Comparison of ENCODE assay signal across 24 cellular contexts in genomic region chr5:135930949-135931295, GRCh38. TPM values are rescaled to one million over a fixed set of nuclear protein-coding genes. Genes with fewer than 3 reads are reported as not detected.
DNase-seq lines count a peak whose midpoint lies in the region; FAIRE-seq and TF ChIP-seq lines count a peak whose summit lies in the region.
"Had no signal": no experiment of that assay in that cellular context is flagged by ENCODE, and none has a peak within 500 bp of the region (broad histone marks: within the 10 kb centered on the region; RNA-seq: fewer than 3 reads in every experiment).

No MANE protein-coding gene starts in this region.

- no peak for FAIRE-seq in H1 (lab: Jason Lieb, UNC)
- FAIRE-seq: GM12892 had no signal

- H3K36me3 Mint-ChIP-seq in type B pancreatic cell, result no peaks in the 10 kb centered on the region
- H3K36me3 Mint-ChIP-seq: activated naive CD4-positive, alpha-beta T cell treated with anti-CD3 and anti-CD28 coated beads, Interleukin-2, amount 10 ng/mL, durations not matched to agents 7 days and 5 days had no signal

- H3K36me3 ChIP-seq in HUES64 (ENCODE audit: insufficient read depth, low read length), result no peaks in the 10 kb centered on the region
- no peaks in the 10 kb centered on the region for H3K36me3 ChIP-seq in H1 (ENCODE audit: control insufficient read depth in 2 of 4, insufficient read depth in 4 of 4, low read length in 3 of 4)
- H3K36me3 ChIP-seq in mesenchymal stem cell (ENCODE audit: control insufficient read depth in 1 of 2, insufficient read depth in 2 of 2, low read depth in 1 of 2, low read length in 2 of 2), result no peaks in the 10 kb centered on the region
- H3K36me3 ChIP-seq: colonic mucosa, gastroesophageal sphincter, SJCRH30 had no signal

- no peaks in the 10 kb centered on the region for H3K79me1 ChIP-seq in H1 (ENCODE audit: low read depth, low read length)
- no peaks in the 10 kb centered on the region for H3K79me1 ChIP-seq in mesenchymal stem cell (replicated peaks; ENCODE audit: low read length, poor library complexity, severe bottlenecking)

- no peak overlapping the region for H3K27ac Mint-ChIP-seq in type B pancreatic cell
- H3K27ac Mint-ChIP-seq: activated CD4-positive, alpha-beta T cell treated with anti-CD3 and anti-CD28 coated beads, Interleukin-2, amount 10 ng/mL, durations not matched to agents 24 days and 14 days; activated naive CD4-positive, alpha-beta T cell treated with anti-CD3 and anti-CD28 coated beads, Interleukin-2, amount 10 ng/mL, durations not matched to agents 7 days and 5 days had no signal

- no peak overlapping the region for H3K14ac ChIP-seq in H1 (ENCODE audit: insufficient read length)
- H3K14ac ChIP-seq in mesenchymal stem cell (ENCODE audit: low read length in 2 of 2), result no peak overlapping the region

- DNase-seq in H1 (ENCODE audit: low read depth in 1 of 2, low spot score in 2 of 2) (peak in 1 of 2 experiments; percentile 58), mesenchymal stem cell (no peak), type B pancreatic cell (ENCODE audit: extremely low spot score, unreplicated experiment) (no peak), head of caudate nucleus (no peak), DMS79 treated with DMSO at 0.1 percent for 48 hours (lab: John Stamatoyannopoulos, UW) (no peak)
- DNase-seq in stimulated activated CD4-positive, alpha-beta T cell treated with anti-CD3 and anti-CD28 coated beads, Interleukin-15, amount 100 ng/mL, for 24 hours, result no peak
- DNase-seq: activated CD4-positive, alpha-beta T cell treated with anti-CD3 and anti-CD28 coated beads, Interleukin-2, amount 10 ng/mL, durations not matched to agents 24 days and 14 days; activated naive CD4-positive, alpha-beta T cell treated with anti-CD3 and anti-CD28 coated beads, Interleukin-2, amount 10 ng/mL, durations not matched to agents 7 days and 5 days; colonic mucosa; kidney glomerular epithelial cell; mucosa of descending colon; NCI-H1105; NCI-H2171; NCI-H748 treated with DMSO at 0.1 percent for 48 hours; occipital lobe; PC-9; SJCRH30; stimulated activated CD4-positive, alpha-beta T cell treated with anti-CD3 and anti-CD28 coated beads, Interleukin-4, amount 100 ng/mL, for 24 hours; T-helper 9 cell had no signal

- H2BK5ac ChIP-seq in H1 (ENCODE audit: low read depth, low read length), result no peak overlapping the region
- no peak overlapping the region for H2BK5ac ChIP-seq in mesenchymal stem cell (ENCODE audit: low read depth, low read length, poor library complexity, severe bottlenecking)

- WGBS in HUES64, result 4% methylated on average over 18 of the region's 18 CpGs
- 8% methylated on average over 18 of the region's 18 CpGs; no CpG with 5 or more reads in 1 of the 2 experiments for WGBS in H1 (ENCODE audit: extremely low coverage in 1 of 2, insufficient coverage in 1 of 2, insufficient read length in 1 of 2, insufficient replicate concordance in 2 of 2, low coverage in 1 of 2, low lambda C conversion rate in 2 of 2, missing lambda C conversion rate in 1 of 2), 2 experiments
- 9% methylated on average over 16 of the region's 18 CpGs for WGBS in mesenchymal stem cell

- H2BK20ac ChIP-seq in H1 (ENCODE audit: low read length), result no peak overlapping the region

- peaks cover 0 to 3% of the 10 kb centered on the region in 2 experiments for H4K20me1 ChIP-seq in H1 (replicated peaks in 1 of 2; ENCODE audit: control insufficient read depth in 1 of 2, insufficient read depth in 2 of 2, low read length in 2 of 2)

- peaks cover 5% of the 10 kb centered on the region for H3K4me1 Mint-ChIP-seq in type B pancreatic cell (ENCODE audit: unreplicated experiment)
- H3K4me1 Mint-ChIP-seq: activated CD4-positive, alpha-beta T cell treated with anti-CD3 and anti-CD28 coated beads, Interleukin-2, amount 10 ng/mL, durations not matched to agents 24 days and 14 days; activated naive CD4-positive, alpha-beta T cell treated with anti-CD3 and anti-CD28 coated beads, Interleukin-2, amount 10 ng/mL, durations not matched to agents 7 days and 5 days had no signal

- no peak for TF ChIP-seq RAD21 in H1 (IDR thresholded peaks at IDR 0.05 in 1 of 2, conservative IDR thresholded peaks at IDR 0.05 in 1 of 2; ENCODE audit: low read depth in 2 of 2, low read length in 2 of 2)

- H2BK120ac ChIP-seq in H1 (replicated peaks; ENCODE audit: low read depth, low read length) (no peak overlapping the region), mesenchymal stem cell (ENCODE audit: low read depth, low read length) (no peak overlapping the region)

- H4K8ac ChIP-seq in H1 (ENCODE audit: extremely low read depth, insufficient read depth, low read length), result peak overlapping the region; percentile 38; the same call in 1 of the 2 replicates
- H4K8ac ChIP-seq in mesenchymal stem cell (ENCODE audit: low read length), result no peak overlapping the region

- no peaks in the 10 kb centered on the region for H3K9me3 ChIP-seq in HUES64 (ENCODE audit: insufficient read depth, low read depth, low read length)
- H3K9me3 ChIP-seq in H1 (ENCODE audit: insufficient read depth in 2 of 2, low read depth in 1 of 2, low read length in 1 of 2), result no peaks in the 10 kb centered on the region
- H3K9me3 ChIP-seq in mesenchymal stem cell (ENCODE audit: control insufficient read depth, low read length), result peaks cover 6% of the 10 kb centered on the region
- H3K9me3 ChIP-seq: colonic mucosa, mucosa of descending colon, SJCRH30 had no signal

- H3K27ac ChIP-seq in HUES64 (ENCODE audit: low read depth, low read length) (no peak overlapping the region), H1 (ENCODE audit: low read depth, low read length) (no peak overlapping the region), mesenchymal stem cell (ENCODE audit: low read length, poor library complexity, severe bottlenecking) (no peak overlapping the region)
- H3K27ac ChIP-seq: colonic mucosa, gastroesophageal sphincter, PC-9, SJCRH30 had no signal

- H3K18ac ChIP-seq in H1 (ENCODE audit: extremely low read depth, low read length) (no peak overlapping the region), mesenchymal stem cell (ENCODE audit: low read depth in 1 of 2, low read length in 2 of 2) (no peak overlapping the region)

- no peak for TF ChIP-seq EP300 in H1 (IDR thresholded peaks at IDR 0.05; ENCODE audit: borderline replicate concordance in 1 of 2, low read depth in 2 of 2, low read length in 2 of 2)

- H3K9me3 Mint-ChIP-seq in type B pancreatic cell, result no peaks in the 10 kb centered on the region
- H3K9me3 Mint-ChIP-seq: activated CD4-positive, alpha-beta T cell treated with anti-CD3 and anti-CD28 coated beads, Interleukin-2, amount 10 ng/mL, durations not matched to agents 24 days and 14 days; activated naive CD4-positive, alpha-beta T cell treated with anti-CD3 and anti-CD28 coated beads, Interleukin-2, amount 10 ng/mL, durations not matched to agents 7 days and 5 days had no signal

- peaks cover 5% of the 10 kb centered on the region; the same call in 1 of the 2 replicates for H3K23me2 ChIP-seq in H1 (ENCODE audit: low read depth, low read length)

- H3K79me2 ChIP-seq in H1 (ENCODE audit: control insufficient read depth in 1 of 2, insufficient read depth in 2 of 2, low read length in 2 of 2), result no peaks in the 10 kb centered on the region

- no peak for TF ChIP-seq CTCF in H1 (IDR thresholded peaks at IDR 0.05; ENCODE audit: control extremely low read depth in 1 of 3, insufficient read depth in 1 of 3, low read depth in 1 of 3, low read length in 3 of 3)
- no peak for TF ChIP-seq CTCF in type B pancreatic cell (conservative IDR thresholded peaks at IDR 0.05)

- H3K56ac ChIP-seq in H1 (replicated peaks; ENCODE audit: insufficient read length, low read depth, low read length), result no peak overlapping the region

- H2AK5ac ChIP-seq in H1 (ENCODE audit: low read depth, low read length) (no peak overlapping the region), mesenchymal stem cell (ENCODE audit: low read length, severe bottlenecking) (no peak overlapping the region)

- H4K5ac ChIP-seq in H1 (ENCODE audit: insufficient read length, low read depth, low read length), result no peak overlapping the region

- no peak overlapping the region for H2BK12ac ChIP-seq in H1 (ENCODE audit: low read depth, low read length)
- no peak overlapping the region for H2BK12ac ChIP-seq in mesenchymal stem cell (ENCODE audit: low read length in 2 of 2)

- TF ChIP-seq POLR2A in H1 (IDR thresholded peaks at IDR 0.05; ENCODE audit: control extremely low read depth in 1 of 2, low read depth in 2 of 2, low read length in 2 of 2), result no peak

- H3K9ac ChIP-seq in HUES64 (ENCODE audit: low read depth, low read length) (no peak overlapping the region), H1 (replicated peaks in 1 of 4; ENCODE audit: extremely low read depth in 1 of 4, low read depth in 3 of 4, low read length in 3 of 4) (no peak overlapping the region; a peak in 1 of 7 replicates), mesenchymal stem cell (ENCODE audit: low read length) (no peak overlapping the region)

- H2BK15ac ChIP-seq in H1 (ENCODE audit: low read length), result no peak overlapping the region
- no peak overlapping the region for H2BK15ac ChIP-seq in mesenchymal stem cell (ENCODE audit: low read depth, poor library complexity, severe bottlenecking)

- POLR2A ChIA-PET in H1 (lab: Charles Lee; ENCODE audit: partially characterized antibody), result no interaction called here

- H2AFZ ChIP-seq in H1 (ENCODE audit: low read length) (0 out of 2 replicates have a peak overlapping the region, but pooled peaks have one; percentile 50), mesenchymal stem cell (ENCODE audit: low read depth, low read length) (no peak overlapping the region)
- H2AFZ ChIP-seq: PC-9 had no signal

- H3K27me3 ChIP-seq in HUES64 (ENCODE audit: insufficient read depth, low read length) (peaks cover 83% of the 10 kb centered on the region), H1 (replicated peaks in 1 of 4; ENCODE audit: control insufficient read depth in 3 of 4, extremely low read depth in 1 of 4, insufficient read depth in 3 of 4, low read length in 3 of 4) (peaks cover 10 to 43% (median 29%) of the 10 kb centered on the region in 4 experiments), mesenchymal stem cell (ENCODE audit: control insufficient read depth in 1 of 2, insufficient read depth in 1 of 2, low read length in 2 of 2) (peaks cover 38 to 63% of the 10 kb centered on the region in 2 experiments)
- H3K27me3 ChIP-seq: SJCRH30 had no signal

- H3K4me3 ChIP-seq in HUES64 (ENCODE audit: low read length) (peak overlapping the region; percentile 60), H1 (ENCODE audit: extremely low read depth in 1 of 4, insufficient read depth in 2 of 4, low read depth in 3 of 4, low read length in 4 of 4) (peak overlapping the region; percentile 40 to 70 (median 62)), mesenchymal stem cell (ENCODE audit: insufficient read depth in 1 of 2, low read depth in 1 of 2, low read length in 2 of 2) (peak overlapping the region in 1 of 2 experiments; percentile 63)
- H3K4me3 ChIP-seq: mucosa of descending colon, PC-9, SJCRH30 had no signal

- H3K23ac ChIP-seq in H1 (ENCODE audit: insufficient read length), result no peak overlapping the region
- no peak overlapping the region for H3K23ac ChIP-seq in mesenchymal stem cell (ENCODE audit: low read length in 2 of 2)

- no peaks in the 10 kb centered on the region for H3K4me1 ChIP-seq in HUES64 (ENCODE audit: insufficient read depth, low read length)
- H3K4me1 ChIP-seq in H1 (replicated peaks in 1 of 4; ENCODE audit: control insufficient read depth in 3 of 4, insufficient read depth in 4 of 4, low read length in 3 of 4), result no peaks in the 10 kb centered on the region; a peak in 1 of 7 replicates
- peaks cover 11% of the 10 kb centered on the region for H3K4me1 ChIP-seq in mesenchymal stem cell (ENCODE audit: control insufficient read depth, insufficient read depth, low read depth, low read length)
- H3K4me1 ChIP-seq: colonic mucosa had no signal

- intact Hi-C loops in head of caudate nucleus (cut with DNase I), result no loop called here

- CTCF ChIA-PET in H1 (lab: Charles Lee; ENCODE audit: partially characterized antibody), result interaction anchor here (0.8 kb wide), 1 partner anchor 43 kb away, joined by 3 read pairs; no protein-coding TSS in a partner anchor

- peak overlapping the region; percentile 85 for H3K4me3 Mint-ChIP-seq in type B pancreatic cell
- H3K4me3 Mint-ChIP-seq: activated CD4-positive, alpha-beta T cell treated with anti-CD3 and anti-CD28 coated beads, Interleukin-2, amount 10 ng/mL, durations not matched to agents 24 days and 14 days; activated naive CD4-positive, alpha-beta T cell treated with anti-CD3 and anti-CD28 coated beads, Interleukin-2, amount 10 ng/mL, durations not matched to agents 7 days and 5 days had no signal

- H3K4ac ChIP-seq in H1 (replicated peaks; ENCODE audit: insufficient read length, low read depth, low read length) (no peak overlapping the region), mesenchymal stem cell (ENCODE audit: low read depth in 1 of 2, low read length in 2 of 2) (no peak overlapping the region)

- peaks cover 77% of the 10 kb centered on the region for H3K27me3 Mint-ChIP-seq in type B pancreatic cell

- H3K4me2 ChIP-seq in H1 (ENCODE audit: insufficient read depth in 1 of 2, low read depth in 2 of 2, low read length in 2 of 2) (peak overlapping the region; percentile 79 to 87), mesenchymal stem cell (ENCODE audit: low read length, poor library complexity, severe bottlenecking) (peak overlapping the region; percentile 37)
- H3K4me2 ChIP-seq: PC-9 had no signal

- H4K91ac ChIP-seq in H1 (replicated peaks; ENCODE audit: insufficient read length, low read length) (no peak overlapping the region), mesenchymal stem cell (ENCODE audit: low read length) (no peak overlapping the region)

RNA-seq across cellular contexts. Expression of gene LECT2, which starts 23.9 kb away (rescaled TPM):
- not detected for polyA plus RNA-seq in HUES64 (2013, experiment 1 of 2)
- polyA plus RNA-seq in HUES64 (2013, experiment 2 of 2), result not detected
- total RNA-seq in H1 (2021; fragmentation: NEBNext Ultra II Directional; extraction: Animal tissue kit (Norgen Biotek cat#: 25700)), result not detected in 2 replicates
- not detected in 2 replicates for polyA plus RNA-seq in H1 (2011; rRNA removed)
- not detected for polyA plus RNA-seq in H1 (2011; cell fraction: cytosol; rRNA removed)
- polyA plus RNA-seq in H1 (2011; cell fraction: nucleus; rRNA removed), result not detected
- polyA plus RNA-seq in H1 (2012, experiment 1 of 2), result not detected in 4 replicates
- polyA plus RNA-seq in H1 (2012, experiment 2 of 2), result not detected
- not detected for polyA plus RNA-seq in H1 (2013, experiment 1 of 2)
- not detected for polyA plus RNA-seq in H1 (2013, experiment 2 of 2)
- not detected in 2 replicates for polyA minus RNA-seq in H1 (2011; rRNA and poly(A)+ RNA removed)
- not detected for polyA minus RNA-seq in H1 (2011; cell fraction: cytosol; rRNA and poly(A)+ RNA removed)
- polyA minus RNA-seq in H1 (2011; cell fraction: nucleus; rRNA and poly(A)+ RNA removed), result not detected
- not detected for polyA plus RNA-seq in mesenchymal stem cell (2013, experiment 1 of 2)
- polyA plus RNA-seq in mesenchymal stem cell (2013, experiment 2 of 2), result 0.08 TPM
- not detected in 2 replicates for total RNA-seq in type B pancreatic cell (ENCODE audit: low replicate concordance)
- total RNA-seq: activated CD4-positive, alpha-beta T cell treated with anti-CD3 and anti-CD28 coated beads, Interleukin-2, amount 10 ng/mL, durations not matched to agents 24 days and 14 days; colonic mucosa; gastroesophageal sphincter; mucosa of descending colon; occipital lobe; PC-9; SJCRH30; skeletal muscle tissue had no signal
- polyA plus RNA-seq: BJ had no signal

RNA-seq across cellular contexts. Expression of gene IL9, which starts 35.3 kb away (rescaled TPM):
- polyA plus RNA-seq in HUES64 (2013, experiment 1 of 2), result not detected
- polyA plus RNA-seq in HUES64 (2013, experiment 2 of 2), result not detected
- total RNA-seq in H1 (2021; fragmentation: NEBNext Ultra II Directional; extraction: Animal tissue kit (Norgen Biotek cat#: 25700)), result not detected in 2 replicates
- not detected in 2 replicates for polyA plus RNA-seq in H1 (2011; rRNA removed)
- not detected for polyA plus RNA-seq in H1 (2011; cell fraction: cytosol; rRNA removed)
- polyA plus RNA-seq in H1 (2011; cell fraction: nucleus; rRNA removed), result not detected
- not detected in 4 replicates for polyA plus RNA-seq in H1 (2012, experiment 1 of 2)
- polyA plus RNA-seq in H1 (2012, experiment 2 of 2), result not detected
- not detected for polyA plus RNA-seq in H1 (2013, experiment 1 of 2)
- not detected for polyA plus RNA-seq in H1 (2013, experiment 2 of 2)
- polyA minus RNA-seq in H1 (2011; rRNA and poly(A)+ RNA removed), result not detected in 2 replicates
- polyA minus RNA-seq in H1 (2011; cell fraction: cytosol; rRNA and poly(A)+ RNA removed), result not detected
- polyA minus RNA-seq in H1 (2011; cell fraction: nucleus; rRNA and poly(A)+ RNA removed), result not detected
- not detected for polyA plus RNA-seq in mesenchymal stem cell (2013, experiment 1 of 2)
- polyA plus RNA-seq in mesenchymal stem cell (2013, experiment 2 of 2), result not detected
- total RNA-seq in type B pancreatic cell (ENCODE audit: low replicate concordance), result not detected in 2 replicates
- total RNA-seq: colonic mucosa, gastroesophageal sphincter, mucosa of descending colon, occipital lobe, PC-9, SJCRH30, skeletal muscle tissue had no signal
- polyA plus RNA-seq: BJ had no signal
